Comparison of ENCODE assay signal across 14 cellular contexts in the genomic region with DNA sequence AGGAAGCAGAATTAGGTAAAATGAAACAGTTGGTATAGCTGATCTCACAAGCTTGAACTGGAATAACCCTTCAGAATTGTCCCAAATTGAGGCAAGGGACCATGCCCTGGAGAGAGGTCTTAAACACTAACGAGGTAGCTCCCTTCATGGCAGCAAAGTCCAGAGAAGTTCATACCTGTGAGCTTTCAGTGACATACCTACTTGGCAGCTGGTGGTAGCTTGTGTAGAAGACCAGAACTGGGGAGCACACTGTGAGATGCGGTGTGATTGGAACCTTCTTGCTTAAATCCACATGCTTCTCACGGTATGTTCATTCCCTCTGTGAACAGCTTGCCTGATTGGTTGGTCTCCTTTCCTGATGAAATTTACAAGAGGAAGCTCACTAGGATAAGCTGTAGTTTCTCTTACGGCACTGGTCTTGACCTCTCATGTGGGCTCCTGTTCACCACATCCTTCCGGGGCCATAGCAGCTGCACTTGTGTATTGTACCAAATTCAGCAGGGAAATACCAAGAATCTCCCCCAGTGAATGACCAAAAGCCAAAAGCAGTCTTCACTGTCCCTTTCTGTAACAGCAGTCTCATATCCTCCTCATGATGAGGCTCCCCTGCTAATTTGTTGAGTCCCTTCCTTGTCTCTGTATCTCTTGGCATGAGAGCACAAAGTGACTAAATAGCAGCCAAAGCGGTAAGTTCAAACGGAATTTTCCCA.
DNase-seq lines count a peak whose midpoint lies in the region; ATAC-seq and TF ChIP-seq lines count a peak whose summit lies in the region.
"Had no signal": no experiment of that assay in that cellular context is flagged by ENCODE, and none has a peak within 500 bp of the region (broad histone marks: within the 10 kb centered on the region; RNA-seq: fewer than 3 reads in every experiment).

No MANE protein-coding gene starts in this region.

- ATAC-seq in GM19351 (IDR thresholded peaks at IDR 0.05; ENCODE audit: unreplicated experiment) = peak; percentile 49
- ATAC-seq in HG02938 (IDR thresholded peaks at IDR 0.05; ENCODE audit: unreplicated experiment) = peak; percentile 43
- ATAC-seq: A549, HCT116, K562 had no signal

- in situ Hi-C loops in Caki2 (cut with HindIII; ENCODE audit: low pct_unique_long_range_greater_than_20kb, low sequenced_read_pairs) = no loop called here

- peak; percentile 17 for DNase-seq in Caki2 (ENCODE audit: low read depth)
- peak; percentile 2 for DNase-seq in NB4 (ENCODE audit: low read depth)
- no peak for DNase-seq in NCI-H2227 (lab: John Stamatoyannopoulos, UW; ENCODE audit: unreplicated experiment)
- DNase-seq in NCI-H2107 (lab: John Stamatoyannopoulos, UW) = no peak
- DNase-seq in SIG-M5 treated with dmso at 0.1 percent for 504 hours (lab: John Stamatoyannopoulos, UW; ENCODE audit: unreplicated experiment) = no peak
- no peak for DNase-seq in RKO (ENCODE audit: low spot score)
- DNase-seq: activated CD4-positive, alpha-beta T cell treated with anti-CD3 and anti-CD28 coated beads, Interleukin-2, amount 50 U/mL, for 48 hours; NCI-H524 treated with DMSO at 0.1 percent for 48 hours; small intestine had no signal

- no peak for TF ChIP-seq CTCF in NB4 (IDR thresholded peaks at IDR 0.05; ENCODE audit: low read depth, low read length)

- no peak for TF ChIP-seq POLR2A in NB4 (IDR thresholded peaks at IDR 0.05; ENCODE audit: extremely low read depth, insufficient read length)

- no peak overlapping the region for H3K4me3 ChIP-seq in NB4 (ENCODE audit: low read depth, low read length)
- H3K4me3 ChIP-seq: A549, K562 had no signal

Comparison
In these comparisons a context has a peak if more than half of its experiments do, and no peak if none do; other contexts are left out.
1. DNase-seq: peak in Caki2 (single experiment) and NB4 (single experiment); none in NCI-H2227 (single experiment), NCI-H2107 (single experiment), SIG-M5 treated with dmso at 0.1 percent for 504 hours (single experiment) and RKO (single experiment).